Comparison of ENCODE assay signal across 8 cellular contexts in the genomic region with DNA sequence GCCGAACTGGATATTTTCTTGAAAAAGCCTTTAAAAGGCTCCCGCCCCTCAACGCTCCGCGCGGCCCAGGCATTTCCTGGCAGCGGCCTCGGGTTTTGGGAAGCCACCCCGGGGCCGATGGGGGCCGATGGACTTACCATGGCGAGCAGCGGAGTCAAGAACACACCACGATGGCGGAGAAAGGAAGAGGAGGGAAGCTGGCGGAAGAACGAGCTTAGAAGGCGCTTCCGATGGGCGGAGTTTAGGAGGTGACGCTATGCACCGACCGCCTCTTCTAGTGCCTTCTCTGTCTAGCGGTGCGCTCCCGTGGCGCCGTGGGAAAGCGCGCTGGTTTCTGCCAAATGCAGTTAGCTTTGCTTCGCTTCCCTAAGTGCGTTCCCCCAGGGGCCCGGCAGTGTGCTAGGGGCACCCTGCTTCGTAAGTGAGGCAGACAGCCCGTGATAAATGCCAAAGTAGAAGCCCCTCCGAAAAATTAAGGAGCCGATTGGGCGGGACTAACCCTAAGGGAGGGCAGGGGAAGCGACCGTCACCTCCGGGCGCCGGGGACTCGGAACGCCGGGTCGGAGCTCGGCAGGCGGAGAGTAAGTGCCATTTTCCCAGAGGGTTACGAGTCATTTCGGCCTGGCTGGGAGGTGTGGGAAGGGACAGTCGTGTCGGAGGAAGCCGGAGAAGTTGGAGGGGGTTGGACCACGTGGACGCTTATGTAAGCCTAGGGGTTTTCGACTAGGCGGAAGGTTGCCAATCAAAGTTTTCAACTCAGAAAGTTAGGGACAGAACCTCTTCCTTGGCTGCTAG.
DNase-seq lines count a peak whose midpoint lies in the region; ATAC-seq and TF ChIP-seq lines count a peak whose summit lies in the region.

Gene RPL39 (minus strand): TSS at position 194 of the 795 bp plus-strand sequence. CDS start 54 bp downstream, at position 140.

- H3K27me3 ChIP-seq in BLaER1: no peaks in the 10 kb centered on the region

- DNase-seq in NCI-H524 treated with DMSO at 0.1 percent for 48 hours (lab: John Stamatoyannopoulos, UW) (peak; percentile 74), choroid plexus epithelial cell (ENCODE audit: low read depth) (peak; percentile 92), kidney tubule cell (ENCODE audit: low spot score) (peak; percentile 88)
- peak; percentile 75 to 80 for DNase-seq in activated CD4-positive, alpha-beta T cell treated with anti-CD3 and anti-CD28 coated beads for 4 hours
- peak; percentile 43 to 62 (median 52) for DNase-seq in stimulated activated CD4-positive, alpha-beta T cell treated with anti-CD3 and anti-CD28 coated beads, Interleukin-1b, Interleukin-23, amount 100 ng/mL, for 24 hours (ENCODE audit: low read depth in 4 of 4, low spot score in 1 of 4)

- H3K9me3 ChIP-seq in BLaER1: peaks cover 15% of the 10 kb centered on the region; the same call in 1 of the 2 replicates

- TF ChIP-seq CTCF in choroid plexus epithelial cell (conservative IDR thresholded peaks at IDR 0.05; ENCODE audit: low read depth, low read length): no peak

- H4K20me1 ChIP-seq in BLaER1: peaks cover 47% of the 10 kb centered on the region

- H3K4me3 ChIP-seq in BLaER1: peak within 1 kb of the TSS; percentile 81
- peak within 1 kb of the TSS; percentile 79 for H3K4me3 ChIP-seq in choroid plexus epithelial cell (ENCODE audit: low read depth, low read length)

- H3K9ac ChIP-seq in BLaER1: peak within 1 kb of the TSS; percentile 95

- H3K4me2 ChIP-seq in BLaER1: peak within 1 kb of the TSS; percentile 76

- ATAC-seq in GM19324 (IDR thresholded peaks at IDR 0.05; ENCODE audit: low FRiP score, unreplicated experiment) (peak; percentile 86), HG03460 (IDR thresholded peaks at IDR 0.05; ENCODE audit: unreplicated experiment) (peak; percentile 90)

- peaks cover 37% of the 10 kb centered on the region for H3K4me1 ChIP-seq in BLaER1

- peak within 1 kb of the TSS; percentile 97 for H3K27ac ChIP-seq in BLaER1

- H3K36me3 ChIP-seq in BLaER1: peaks cover 30% of the 10 kb centered on the region

Comparison
In these comparisons a context has a peak if more than half of its experiments do, and no peak if none do; other contexts are left out.
1. Peak in every context shown above with its lines: DNase-seq, ATAC-seq, H3K4me3 ChIP-seq and H3K27ac ChIP-seq.